In genomic region chr10:102773986-102774385, GRCh38 we compare ENCODE assay signal across 8 cellular contexts. TPM values are rescaled to one million over a fixed set of nuclear protein-coding genes. Genes with fewer than 3 reads are reported as not detected.
DNase-seq lines count a peak whose midpoint lies in the region; ATAC-seq and TF ChIP-seq lines count a peak whose summit lies in the region.

No MANE protein-coding gene starts in this region.

- no peaks in the 10 kb centered on the region for H3K27me3 Mint-ChIP-seq in activated T-cell treated with anti-CD3 and anti-CD28 coated beads, Interleukin-2, amount 50 U/mL, for 24 hours
- H3K27me3 Mint-ChIP-seq in memory B cell (no peaks in the 10 kb centered on the region), progenitor cell of endocrine pancreas (no peaks in the 10 kb centered on the region)

- no peaks in the 10 kb centered on the region for H3K9me3 ChIP-seq in thymus (ENCODE audit: control insufficient read depth)

- H3K4me3 ChIP-seq in thymus (ENCODE audit: low read length): no peak overlapping the region

- no peaks in the 10 kb centered on the region for H3K27me3 ChIP-seq in thymus (ENCODE audit: control insufficient read depth, insufficient read depth)

- H3K9me3 Mint-ChIP-seq in activated T-cell treated with anti-CD3 and anti-CD28 coated beads, Interleukin-2, amount 50 U/mL, for 24 hours: no peaks in the 10 kb centered on the region
- H3K9me3 Mint-ChIP-seq in memory B cell (no peaks in the 10 kb centered on the region), progenitor cell of endocrine pancreas (ENCODE audit: low read depth) (no peaks in the 10 kb centered on the region)

- peaks cover 49% of the 10 kb centered on the region for H3K4me1 ChIP-seq in thymus (ENCODE audit: control insufficient read depth, insufficient read depth, low read length)

- H3K36me3 ChIP-seq in thymus (ENCODE audit: control insufficient read depth, insufficient read depth): no peaks in the 10 kb centered on the region

- WGBS in thymus: 58% methylated on average over 5 of the region's 5 CpGs

- no peak for DNase-seq in activated T-cell treated with anti-CD3 and anti-CD28 coated beads, Interleukin-2, amount 50 U/mL, for 24 hours
- DNase-seq in activated T-cell treated with anti-CD3 and anti-CD28 coated beads for 4 hours (no peak), astrocyte of the hippocampus (ENCODE audit: low read depth, low spot score) (peak; percentile 64), memory B cell (ENCODE audit: low spot score in 2 of 2) (no peak), SIG-M5 treated with dmso at 0.1 percent for 504 hours (lab: John Stamatoyannopoulos, UW; ENCODE audit: unreplicated experiment) (no peak), NCI-H1092 (lab: John Stamatoyannopoulos, UW) (no peak), progenitor cell of endocrine pancreas (ENCODE audit: low spot score, unreplicated experiment) (no peak)

- peak overlapping the region; percentile 28 for H3K27ac Mint-ChIP-seq in activated T-cell treated with anti-CD3 and anti-CD28 coated beads, Interleukin-2, amount 50 U/mL, for 24 hours
- H3K27ac Mint-ChIP-seq in memory B cell: peak overlapping the region; percentile 3
- no peak overlapping the region for H3K27ac Mint-ChIP-seq in progenitor cell of endocrine pancreas

- H3K36me3 Mint-ChIP-seq in activated T-cell treated with anti-CD3 and anti-CD28 coated beads, Interleukin-2, amount 50 U/mL, for 24 hours (ENCODE audit: low read depth): peaks cover 13% of the 10 kb centered on the region
- H3K36me3 Mint-ChIP-seq in memory B cell (peaks cover 2% of the 10 kb centered on the region), progenitor cell of endocrine pancreas (ENCODE audit: insufficient read depth) (no peaks in the 10 kb centered on the region)

- H3K27ac ChIP-seq in thymus (ENCODE audit: low read depth): peak overlapping the region; percentile 74

- no peak for ATAC-seq in memory B cell (ENCODE audit: low read depth)

- peaks cover 84% of the 10 kb centered on the region for H3K4me1 Mint-ChIP-seq in activated T-cell treated with anti-CD3 and anti-CD28 coated beads, Interleukin-2, amount 50 U/mL, for 24 hours (ENCODE audit: low read depth)
- peaks cover 28% of the 10 kb centered on the region for H3K4me1 Mint-ChIP-seq in memory B cell
- peaks cover 52% of the 10 kb centered on the region for H3K4me1 Mint-ChIP-seq in progenitor cell of endocrine pancreas (ENCODE audit: low read depth)

- TF ChIP-seq CTCF in progenitor cell of endocrine pancreas (IDR thresholded peaks at IDR 0.05; ENCODE audit: unreplicated experiment): no peak

- H3K4me3 Mint-ChIP-seq in activated T-cell treated with anti-CD3 and anti-CD28 coated beads, Interleukin-2, amount 50 U/mL, for 24 hours: no peak overlapping the region
- H3K4me3 Mint-ChIP-seq in memory B cell (no peak overlapping the region), progenitor cell of endocrine pancreas (ENCODE audit: low read depth) (no peak overlapping the region)

RNA-seq across cellular contexts. Expression of gene WBP1L, which starts 30.2 kb away (rescaled TPM):
- polyA plus RNA-seq in thymus: 75.9 TPM
- 29.9 and 30.7 TPM in 2 replicates for total RNA-seq in progenitor cell of endocrine pancreas

RNA-seq across cellular contexts. Expression of gene SFXN2, which starts 59.5 kb away (rescaled TPM):
- polyA plus RNA-seq in thymus: 10.8 TPM
- total RNA-seq in progenitor cell of endocrine pancreas: 33.9 and 34.2 TPM in 2 replicates

RNA-seq across cellular contexts. Expression of gene ARL3, which starts 59.8 kb away (rescaled TPM):
- 8.3 TPM for polyA plus RNA-seq in thymus
- total RNA-seq in progenitor cell of endocrine pancreas: 24.9 and 25.0 TPM in 2 replicates
